1 cellular context compared by ENCODE assay signal in the genomic region with DNA sequence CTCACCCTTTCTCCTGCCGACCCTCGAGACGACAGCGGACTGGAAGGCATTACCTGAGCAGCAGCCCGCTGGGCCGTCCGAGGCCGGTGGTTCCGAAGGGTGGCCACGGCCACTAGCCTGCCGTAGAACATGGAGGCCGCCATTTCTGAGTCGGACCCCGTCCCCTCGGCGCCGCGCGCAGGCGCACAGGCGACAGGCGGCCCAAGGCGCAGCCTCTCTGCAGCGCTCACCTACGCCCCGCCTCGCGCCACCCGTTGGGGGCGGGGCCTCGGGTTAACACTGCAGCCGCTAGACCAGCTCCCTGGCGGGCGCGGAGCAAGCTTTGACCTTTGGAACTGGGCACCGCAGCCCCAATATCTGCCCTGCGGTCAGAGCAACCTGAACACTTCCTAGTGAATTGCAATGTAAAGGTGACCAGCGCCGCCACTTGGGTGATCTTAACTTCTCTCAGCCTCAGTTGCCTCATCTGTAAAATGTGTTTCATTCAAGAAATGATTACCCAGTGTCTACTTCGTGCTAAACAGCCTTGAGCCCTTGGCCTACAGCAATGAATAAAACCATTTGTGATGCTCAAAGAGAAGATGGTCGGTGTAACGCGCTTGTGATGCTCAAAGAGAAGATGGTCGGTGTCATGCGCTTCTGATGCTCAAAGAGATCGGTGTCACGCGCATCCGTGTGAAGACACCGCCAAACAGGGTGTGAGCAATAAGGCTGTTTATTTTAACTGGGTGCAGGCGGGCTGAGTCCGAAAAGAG.
TF ChIP-seq lines count a peak whose summit lies in the region.

Gene SUCLA2 (minus strand): TSS at position 147 of the 755 bp plus-strand sequence. CDS start 4 bp downstream, at position 143.

TF ChIP-seq in H1, 55 proteins besides CTCF, POLR2A, EP300 and RAD21 (continued from another document):
- TF ChIP-seq RNF2 (IDR thresholded peaks at IDR 0.05; ENCODE audit: borderline replicate concordance, low read depth, low read length, missing control alignments, poor library complexity, severe bottlenecking) = no peak
- no peak for TF ChIP-seq POU5F1 (IDR thresholded peaks at IDR 0.05; ENCODE audit: low read depth, low read length)
- no peak for TF ChIP-seq FOSL1 (IDR thresholded peaks at IDR 0.05; ENCODE audit: insufficient read depth, low read depth, low read length)
- TF ChIP-seq PHF8 (conservative IDR thresholded peaks at IDR 0.05; ENCODE audit: low read depth, low read length) = peak; percentile 95
- no peak for TF ChIP-seq CEBPB (IDR thresholded peaks at IDR 0.05; ENCODE audit: low read depth, low read length)
- TF ChIP-seq JUND (IDR thresholded peaks at IDR 0.05; ENCODE audit: low read length) = no peak
- TF ChIP-seq CBX8 (IDR thresholded peaks at IDR 0.05; ENCODE audit: borderline replicate concordance, low read depth, low read length) = no peak
- peak; percentile 86 for TF ChIP-seq KDM5A (IDR thresholded peaks at IDR 0.05; ENCODE audit: low read length)
- TF ChIP-seq POLR2AphosphoS5 (IDR thresholded peaks at IDR 0.05; ENCODE audit: low read depth, low read length) = peak; percentile 86
- no peak for TF ChIP-seq USF2 (IDR thresholded peaks at IDR 0.05; ENCODE audit: low read length)
- TF ChIP-seq MAFK (IDR thresholded peaks at IDR 0.05; ENCODE audit: low read depth, low read length) = no peak
- TF ChIP-seq RFX5 (IDR thresholded peaks at IDR 0.05; ENCODE audit: borderline replicate concordance, low read depth, low read length) = no peak
- TF ChIP-seq, protein P1, sequence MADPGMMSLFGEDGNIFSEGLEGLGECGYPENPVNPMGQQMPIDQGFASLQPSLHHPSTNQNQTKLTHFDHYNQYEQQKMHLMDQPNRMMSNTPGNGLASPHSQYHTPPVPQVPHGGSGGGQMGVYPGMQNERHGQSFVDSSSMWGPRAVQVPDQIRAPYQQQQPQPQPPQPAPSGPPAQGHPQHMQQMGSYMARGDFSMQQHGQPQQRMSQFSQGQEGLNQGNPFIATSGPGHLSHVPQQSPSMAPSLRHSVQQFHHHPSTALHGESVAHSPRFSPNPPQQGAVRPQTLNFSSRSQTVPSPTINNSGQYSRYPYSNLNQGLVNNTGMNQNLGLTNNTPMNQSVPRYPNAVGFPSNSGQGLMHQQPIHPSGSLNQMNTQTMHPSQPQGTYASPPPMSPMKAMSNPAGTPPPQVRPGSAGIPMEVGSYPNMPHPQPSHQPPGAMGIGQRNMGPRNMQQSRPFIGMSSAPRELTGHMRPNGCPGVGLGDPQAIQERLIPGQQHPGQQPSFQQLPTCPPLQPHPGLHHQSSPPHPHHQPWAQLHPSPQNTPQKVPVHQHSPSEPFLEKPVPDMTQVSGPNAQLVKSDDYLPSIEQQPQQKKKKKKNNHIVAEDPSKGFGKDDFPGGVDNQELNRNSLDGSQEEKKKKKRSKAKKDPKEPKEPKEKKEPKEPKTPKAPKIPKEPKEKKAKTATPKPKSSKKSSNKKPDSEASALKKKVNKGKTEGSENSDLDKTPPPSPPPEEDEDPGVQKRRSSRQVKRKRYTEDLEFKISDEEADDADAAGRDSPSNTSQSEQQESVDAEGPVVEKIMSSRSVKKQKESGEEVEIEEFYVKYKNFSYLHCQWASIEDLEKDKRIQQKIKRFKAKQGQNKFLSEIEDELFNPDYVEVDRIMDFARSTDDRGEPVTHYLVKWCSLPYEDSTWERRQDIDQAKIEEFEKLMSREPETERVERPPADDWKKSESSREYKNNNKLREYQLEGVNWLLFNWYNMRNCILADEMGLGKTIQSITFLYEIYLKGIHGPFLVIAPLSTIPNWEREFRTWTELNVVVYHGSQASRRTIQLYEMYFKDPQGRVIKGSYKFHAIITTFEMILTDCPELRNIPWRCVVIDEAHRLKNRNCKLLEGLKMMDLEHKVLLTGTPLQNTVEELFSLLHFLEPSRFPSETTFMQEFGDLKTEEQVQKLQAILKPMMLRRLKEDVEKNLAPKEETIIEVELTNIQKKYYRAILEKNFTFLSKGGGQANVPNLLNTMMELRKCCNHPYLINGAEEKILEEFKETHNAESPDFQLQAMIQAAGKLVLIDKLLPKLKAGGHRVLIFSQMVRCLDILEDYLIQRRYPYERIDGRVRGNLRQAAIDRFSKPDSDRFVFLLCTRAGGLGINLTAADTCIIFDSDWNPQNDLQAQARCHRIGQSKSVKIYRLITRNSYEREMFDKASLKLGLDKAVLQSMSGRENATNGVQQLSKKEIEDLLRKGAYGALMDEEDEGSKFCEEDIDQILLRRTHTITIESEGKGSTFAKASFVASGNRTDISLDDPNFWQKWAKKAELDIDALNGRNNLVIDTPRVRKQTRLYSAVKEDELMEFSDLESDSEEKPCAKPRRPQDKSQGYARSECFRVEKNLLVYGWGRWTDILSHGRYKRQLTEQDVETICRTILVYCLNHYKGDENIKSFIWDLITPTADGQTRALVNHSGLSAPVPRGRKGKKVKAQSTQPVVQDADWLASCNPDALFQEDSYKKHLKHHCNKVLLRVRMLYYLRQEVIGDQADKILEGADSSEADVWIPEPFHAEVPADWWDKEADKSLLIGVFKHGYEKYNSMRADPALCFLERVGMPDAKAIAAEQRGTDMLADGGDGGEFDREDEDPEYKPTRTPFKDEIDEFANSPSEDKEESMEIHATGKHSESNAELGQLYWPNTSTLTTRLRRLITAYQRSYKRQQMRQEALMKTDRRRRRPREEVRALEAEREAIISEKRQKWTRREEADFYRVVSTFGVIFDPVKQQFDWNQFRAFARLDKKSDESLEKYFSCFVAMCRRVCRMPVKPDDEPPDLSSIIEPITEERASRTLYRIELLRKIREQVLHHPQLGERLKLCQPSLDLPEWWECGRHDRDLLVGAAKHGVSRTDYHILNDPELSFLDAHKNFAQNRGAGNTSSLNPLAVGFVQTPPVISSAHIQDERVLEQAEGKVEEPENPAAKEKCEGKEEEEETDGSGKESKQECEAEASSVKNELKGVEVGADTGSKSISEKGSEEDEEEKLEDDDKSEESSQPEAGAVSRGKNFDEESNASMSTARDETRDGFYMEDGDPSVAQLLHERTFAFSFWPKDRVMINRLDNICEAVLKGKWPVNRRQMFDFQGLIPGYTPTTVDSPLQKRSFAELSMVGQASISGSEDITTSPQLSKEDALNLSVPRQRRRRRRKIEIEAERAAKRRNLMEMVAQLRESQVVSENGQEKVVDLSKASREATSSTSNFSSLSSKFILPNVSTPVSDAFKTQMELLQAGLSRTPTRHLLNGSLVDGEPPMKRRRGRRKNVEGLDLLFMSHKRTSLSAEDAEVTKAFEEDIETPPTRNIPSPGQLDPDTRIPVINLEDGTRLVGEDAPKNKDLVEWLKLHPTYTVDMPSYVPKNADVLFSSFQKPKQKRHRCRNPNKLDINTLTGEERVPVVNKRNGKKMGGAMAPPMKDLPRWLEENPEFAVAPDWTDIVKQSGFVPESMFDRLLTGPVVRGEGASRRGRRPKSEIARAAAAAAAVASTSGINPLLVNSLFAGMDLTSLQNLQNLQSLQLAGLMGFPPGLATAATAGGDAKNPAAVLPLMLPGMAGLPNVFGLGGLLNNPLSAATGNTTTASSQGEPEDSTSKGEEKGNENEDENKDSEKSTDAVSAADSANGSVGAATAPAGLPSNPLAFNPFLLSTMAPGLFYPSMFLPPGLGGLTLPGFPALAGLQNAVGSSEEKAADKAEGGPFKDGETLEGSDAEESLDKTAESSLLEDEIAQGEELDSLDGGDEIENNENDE (IDR thresholded peaks at IDR 0.05; ENCODE audit: insufficient replicate concordance, low read length) = no peak
- TF ChIP-seq TBP (IDR thresholded peaks at IDR 0.05; ENCODE audit: low read depth, low read length) = peak; percentile 54
- peak; percentile 36; the same call in 1 of the 2 replicates for TF ChIP-seq SP1 (IDR thresholded peaks at IDR 0.05; ENCODE audit: low read depth, low read length)
- TF ChIP-seq, protein P2, sequence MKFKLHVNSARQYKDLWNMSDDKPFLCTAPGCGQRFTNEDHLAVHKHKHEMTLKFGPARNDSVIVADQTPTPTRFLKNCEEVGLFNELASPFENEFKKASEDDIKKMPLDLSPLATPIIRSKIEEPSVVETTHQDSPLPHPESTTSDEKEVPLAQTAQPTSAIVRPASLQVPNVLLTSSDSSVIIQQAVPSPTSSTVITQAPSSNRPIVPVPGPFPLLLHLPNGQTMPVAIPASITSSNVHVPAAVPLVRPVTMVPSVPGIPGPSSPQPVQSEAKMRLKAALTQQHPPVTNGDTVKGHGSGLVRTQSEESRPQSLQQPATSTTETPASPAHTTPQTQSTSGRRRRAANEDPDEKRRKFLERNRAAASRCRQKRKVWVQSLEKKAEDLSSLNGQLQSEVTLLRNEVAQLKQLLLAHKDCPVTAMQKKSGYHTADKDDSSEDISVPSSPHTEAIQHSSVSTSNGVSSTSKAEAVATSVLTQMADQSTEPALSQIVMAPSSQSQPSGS (IDR thresholded peaks at IDR 0.05; ENCODE audit: low read length) = no peak
- peak; percentile 87 for TF ChIP-seq NRF1 (IDR thresholded peaks at IDR 0.05; ENCODE audit: low read depth, low read length)
- peak; percentile 5 for TF ChIP-seq NANOG (IDR thresholded peaks at IDR 0.05; ENCODE audit: insufficient read depth, low read depth, low read length, poor library complexity, severe bottlenecking)
- peak; percentile 88 for TF ChIP-seq ASH2L (IDR thresholded peaks at IDR 0.05; ENCODE audit: low read length)
- TF ChIP-seq CTBP2 (IDR thresholded peaks at IDR 0.05; ENCODE audit: borderline replicate concordance, insufficient read depth, insufficient read length, low read length) = no peak
- TF ChIP-seq ZNF274 (IDR thresholded peaks at IDR 0.05; ENCODE audit: borderline replicate concordance, extremely low read depth, low read length) = no peak
- TF ChIP-seq JUN (IDR thresholded peaks at IDR 0.05; ENCODE audit: low read depth, low read length) = no peak
- no peak for TF ChIP-seq CHD2 (IDR thresholded peaks at IDR 0.05; ENCODE audit: low read length)
- no peak for TF ChIP-seq GTF2F1 (IDR thresholded peaks at IDR 0.05; ENCODE audit: borderline replicate concordance, low read depth, low read length)
- no peak for TF ChIP-seq SIX5 (IDR thresholded peaks at IDR 0.05; ENCODE audit: low read depth, low read length)
- TF ChIP-seq KDM1A (IDR thresholded peaks at IDR 0.05; ENCODE audit: borderline replicate concordance, low read length) = peak; percentile 68; the same call in 1 of the 2 replicates
- no peak for TF ChIP-seq RXRA (IDR thresholded peaks at IDR 0.05; ENCODE audit: insufficient read depth, low read depth, low read length)
- TF ChIP-seq CBX5 (IDR thresholded peaks at IDR 0.05; ENCODE audit: low read depth, low read length) = no peak
- TF ChIP-seq SRF (IDR thresholded peaks at IDR 0.05; ENCODE audit: low read depth, low read length) = no peak
- peak; percentile 85 for TF ChIP-seq TAF1 (IDR thresholded peaks at IDR 0.05; ENCODE audit: low read depth, low read length)
- TF ChIP-seq YY1 (IDR thresholded peaks at IDR 0.05; ENCODE audit: low read depth, low read length) = peak; percentile 95
- TF ChIP-seq CHD1 (IDR thresholded peaks at IDR 0.05; ENCODE audit: low read depth, low read length) = no peak
- TF ChIP-seq EGR1 (IDR thresholded peaks at IDR 0.05; ENCODE audit: borderline replicate concordance, low read depth, low read length) = no peak
- peak; percentile 9 for TF ChIP-seq KDM4A (IDR thresholded peaks at IDR 0.05; ENCODE audit: low read depth, low read length, severe bottlenecking)
- TF ChIP-seq E2F6 (IDR thresholded peaks at IDR 0.05) = no peak
- TF ChIP-seq GABPA (IDR thresholded peaks at IDR 0.05; ENCODE audit: borderline replicate concordance, insufficient read depth, low read length) = no peak
- TF ChIP-seq SAP30 (IDR thresholded peaks at IDR 0.05; ENCODE audit: insufficient read depth, insufficient replicate concordance, low read length) = no peak
- TF ChIP-seq TEAD4 (IDR thresholded peaks at IDR 0.05; ENCODE audit: low read depth, low read length) = no peak
- TF ChIP-seq SIRT6 (IDR thresholded peaks at IDR 0.05; ENCODE audit: low read length) = no peak
- no peak for TF ChIP-seq BCL11A (IDR thresholded peaks at IDR 0.05; ENCODE audit: low read depth in 2 of 2, low read length in 2 of 2)
- no peak for TF ChIP-seq SP4 (IDR thresholded peaks at IDR 0.05; ENCODE audit: low read length)
- TF ChIP-seq RBBP5 (IDR thresholded peaks at IDR 0.05; ENCODE audit: borderline replicate concordance, low read depth, low read length) = peak; percentile 91; the same call in 1 of the 2 replicates
- TF ChIP-seq TAF7 (optimal IDR thresholded peaks at IDR 0.05; ENCODE audit: borderline replicate concordance, low read depth, low read length) = peak; percentile 30
- no peak for TF ChIP-seq EZH2 (IDR thresholded peaks at IDR 0.05; ENCODE audit: low read depth, low read length, severe bottlenecking)
- TF ChIP-seq HDAC6 (IDR thresholded peaks at IDR 0.05; ENCODE audit: low read depth, low read length) = no peak
- TF ChIP-seq CREB1 (IDR thresholded peaks at IDR 0.05) = peak; percentile 26; the same call in 1 of the 2 replicates
- no peak for TF ChIP-seq HDAC2 (IDR thresholded peaks at IDR 0.05; ENCODE audit: borderline replicate concordance in 1 of 2, low read depth in 2 of 2, low read length in 2 of 2)
- peak in 1 of 2 experiments; percentile 43; a peak in 1 of 4 replicates for TF ChIP-seq SIN3A (conservative IDR thresholded peaks at IDR 0.05 in 1 of 2, IDR thresholded peaks at IDR 0.05 in 1 of 2; ENCODE audit: low read depth in 1 of 2, low read length in 2 of 2)
- TF ChIP-seq BACH1 (IDR thresholded peaks at IDR 0.05; ENCODE audit: low read length) = no peak
- TF ChIP-seq BRCA1 (IDR thresholded peaks at IDR 0.05; ENCODE audit: low read depth, low read length) = no peak
- TF ChIP-seq TCF12 (IDR thresholded peaks at IDR 0.05; ENCODE audit: low read depth, low read length) = no peak
- no peak for TF ChIP-seq SUZ12 (IDR thresholded peaks at IDR 0.05; ENCODE audit: low read length)
- TF ChIP-seq, protein P3, sequence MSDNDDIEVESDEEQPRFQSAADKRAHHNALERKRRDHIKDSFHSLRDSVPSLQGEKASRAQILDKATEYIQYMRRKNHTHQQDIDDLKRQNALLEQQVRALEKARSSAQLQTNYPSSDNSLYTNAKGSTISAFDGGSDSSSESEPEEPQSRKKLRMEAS (IDR thresholded peaks at IDR 0.05) = no peak; the same call in none of the 2 replicates
- TF ChIP-seq, protein P4, sequence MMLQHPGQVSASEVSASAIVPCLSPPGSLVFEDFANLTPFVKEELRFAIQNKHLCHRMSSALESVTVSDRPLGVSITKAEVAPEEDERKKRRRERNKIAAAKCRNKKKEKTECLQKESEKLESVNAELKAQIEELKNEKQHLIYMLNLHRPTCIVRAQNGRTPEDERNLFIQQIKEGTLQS (IDR thresholded peaks at IDR 0.05; ENCODE audit: insufficient read depth, low read depth, low read length) = no peak
